ENCODE assay signal across 8 cellular contexts in genomic region chr2:174336403-174337336, GRCh38. TPM values are rescaled to one million over a fixed set of nuclear protein-coding genes. Genes with fewer than 3 reads are reported as not detected.
A peak's percentile ranks its signal among the peaks of the same experiment; 100 is the strongest.
DNase-seq lines count a peak whose midpoint lies in the region; ATAC-seq, FAIRE-seq and TF ChIP-seq lines count a peak whose summit lies in the region.

No MANE protein-coding gene starts in this region.

- TF ChIP-seq POLR2A in A549 (IDR thresholded peaks at IDR 0.05; ENCODE audit: low read length) (peak; percentile 11; the same call in 1 of the 2 replicates), H1 (IDR thresholded peaks at IDR 0.05; ENCODE audit: control extremely low read depth in 1 of 2, low read depth in 2 of 2, low read length in 2 of 2) (no peak)

- H3K4me1 Mint-ChIP-seq in neural progenitor cell = peaks cover 59% of the 10 kb centered on the region

- peak overlapping the region; percentile 80; the same call in 1 of the 2 replicates for H2BK20ac ChIP-seq in H1 (ENCODE audit: low read length)

- H3K36me3 ChIP-seq in H1 (ENCODE audit: control insufficient read depth in 2 of 4, insufficient read depth in 4 of 4, low read length in 3 of 4) = no peaks in the 10 kb centered on the region; a peak in 1 of 8 replicates
- H3K36me3 ChIP-seq in neural progenitor cell = no peaks in the 10 kb centered on the region

- H2BK15ac ChIP-seq in H1 (ENCODE audit: low read length) = no peak overlapping the region

- no peaks in the 10 kb centered on the region for H3K9me3 Mint-ChIP-seq in neural progenitor cell

- WGBS in A549 (ENCODE audit: missing lambda C conversion rate) = 2% methylated on average over 25 of the region's 113 CpGs
- 2% methylated on average over 72 of the region's 113 CpGs; no CpG with 5 or more reads in 1 of the 2 experiments for WGBS in H1 (ENCODE audit: extremely low coverage in 1 of 2, insufficient coverage in 1 of 2, insufficient read length in 1 of 2, insufficient replicate concordance in 2 of 2, low coverage in 1 of 2, low lambda C conversion rate in 2 of 2, missing lambda C conversion rate in 1 of 2), 2 experiments

- H3K36me3 Mint-ChIP-seq in neural progenitor cell = no peaks in the 10 kb centered on the region

- H4K91ac ChIP-seq in H1 (replicated peaks; ENCODE audit: insufficient read length, low read length) = peak overlapping the region; percentile 50

- no peak overlapping the region; the same call in 1 of the 2 replicates for H2BK5ac ChIP-seq in H1 (ENCODE audit: low read depth, low read length)

- H4K8ac ChIP-seq in H1 (ENCODE audit: extremely low read depth, insufficient read depth, low read length) = peak overlapping the region; percentile 51

- H4K5ac ChIP-seq in H1 (ENCODE audit: insufficient read length, low read depth, low read length) = no peak overlapping the region

- TF ChIP-seq RAD21 in A549 (conservative IDR thresholded peaks at IDR 0.05 in 1 of 2, IDR thresholded peaks at IDR 0.05 in 1 of 2) (peak; percentile 14 to 35; a peak in 2 of 5 replicates), H1 (IDR thresholded peaks at IDR 0.05 in 1 of 2, conservative IDR thresholded peaks at IDR 0.05 in 1 of 2; ENCODE audit: low read depth in 2 of 2, low read length in 2 of 2) (peak in 1 of 2 experiments; percentile 23; a peak in 2 of 4 replicates)

- H3K9ac ChIP-seq in H1 (replicated peaks in 1 of 4; ENCODE audit: extremely low read depth in 1 of 4, low read depth in 3 of 4, low read length in 3 of 4) (no peak overlapping the region), neural progenitor cell (no peak overlapping the region)

- H3K79me1 ChIP-seq in H1 (ENCODE audit: low read depth, low read length) = no peaks in the 10 kb centered on the region

- H4K20me1 ChIP-seq in H1 (replicated peaks in 1 of 2; ENCODE audit: control insufficient read depth in 1 of 2, insufficient read depth in 2 of 2, low read length in 2 of 2) = peaks cover 3 to 8% of the 10 kb centered on the region in 2 experiments
- peaks cover 70% of the 10 kb centered on the region for H4K20me1 ChIP-seq in neural progenitor cell (ENCODE audit: low read depth)

- in situ Hi-C loops in KBM-7 (cut with MboI; ENCODE audit: low pct_unique_long_range_greater_than_20kb, low sequenced_read_pairs) = no loop called here

- H3K79me2 ChIP-seq in H1 (ENCODE audit: control insufficient read depth in 1 of 2, insufficient read depth in 2 of 2, low read length in 2 of 2) (no peaks in the 10 kb centered on the region), neural progenitor cell (ENCODE audit: low read depth) (no peaks in the 10 kb centered on the region)

- H3K27ac Mint-ChIP-seq in neural progenitor cell = no peak overlapping the region

- no peak overlapping the region for H3K23ac ChIP-seq in H1 (ENCODE audit: insufficient read length)

- peaks cover 81% of the 10 kb centered on the region for H3F3A ChIP-seq in neural progenitor cell (ENCODE audit: low read depth)

- peak overlapping the region; percentile 78; the same call in 1 of the 2 replicates for H3K18ac ChIP-seq in H1 (ENCODE audit: extremely low read depth, low read length)

- H3K27ac ChIP-seq in A549 (peak overlapping the region; percentile 86 to 95), H1 (ENCODE audit: low read depth, low read length) (no peak overlapping the region), neural progenitor cell (no peak overlapping the region)

- H3K23me2 ChIP-seq in H1 (ENCODE audit: low read depth, low read length) = peaks cover 25% of the 10 kb centered on the region; the same call in 1 of the 2 replicates

- CTCF ChIA-PET in A549 (lab: Yijun Ruan, JAX) = interaction anchor here (0.6 to 2.4 kb wide), 21 partner anchors 8 to 934 kb away, joined by 3 to 14 read pairs (median 3); partner anchors contain the start of gene OLA1
- CTCF ChIA-PET in H1 (lab: Charles Lee; ENCODE audit: partially characterized antibody) = interaction anchor here (0.7 to 1.9 kb wide), 8 partner anchors 8 to 281 kb away, joined by 3 to 5 read pairs (median 3); no protein-coding TSS in a partner anchor

- TF ChIP-seq CTCF in A549 (IDR thresholded peaks at IDR 0.05) (peak; percentile 75), GM12875 (IDR thresholded peaks at IDR 0.05; ENCODE audit: borderline replicate concordance, insufficient read depth, low read depth, low read length) (peak; percentile 33; the same call in 1 of the 2 replicates), H1 (IDR thresholded peaks at IDR 0.05; ENCODE audit: control extremely low read depth in 1 of 3, insufficient read depth in 1 of 3, low read depth in 1 of 3, low read length in 3 of 3) (peak in 1 of 3 experiments; percentile 36; a peak in 2 of 4 replicates), neural progenitor cell (IDR thresholded peaks at IDR 0.05) (peak; percentile 49)

- no peak overlapping the region for H3K14ac ChIP-seq in H1 (ENCODE audit: insufficient read length)

- H2BK120ac ChIP-seq in H1 (replicated peaks; ENCODE audit: low read depth, low read length) = no peak overlapping the region

- no peak overlapping the region for H2AK5ac ChIP-seq in H1 (ENCODE audit: low read depth, low read length)

- no peak for FAIRE-seq in A549 (lab: Jason Lieb, UNC)
- no peak for FAIRE-seq in H1 (lab: Jason Lieb, UNC)

- H3K4me3 ChIP-seq in A549 = peak overlapping the region; percentile 64
- H3K4me3 ChIP-seq in GM12875 (ENCODE audit: low read depth, low read length) = peak overlapping the region; percentile 46
- H3K4me3 ChIP-seq in H1 (ENCODE audit: extremely low read depth in 1 of 4, insufficient read depth in 2 of 4, low read depth in 3 of 4, low read length in 4 of 4) = peak overlapping the region; percentile 13 to 64 (median 42); a peak in 7 of 8 replicates
- H3K4me3 ChIP-seq in neural progenitor cell = peak overlapping the region; percentile 51

- no peak overlapping the region; the same call in 1 of the 2 replicates for H2AFZ ChIP-seq in H1 (ENCODE audit: low read length)
- H2AFZ ChIP-seq in neural progenitor cell (replicated peaks) = peak overlapping the region; percentile 60

- peak in 1 of 2 experiments; percentile 85 for DNase-seq in A549 (ENCODE audit: low read depth in 1 of 2, low spot score in 1 of 2)
- DNase-seq in KBM-7 = peak; percentile 89
- DNase-seq in SW 1271 (lab: John Stamatoyannopoulos, UW) = peak; percentile 63 to 89
- peak in 1 of 2 experiments; percentile 80 for DNase-seq in H1 (ENCODE audit: low read depth in 1 of 2, low spot score in 2 of 2)
- DNase-seq in neural progenitor cell (ENCODE audit: low spot score) = peak; percentile 92
- no peak for DNase-seq in SKM-1 treated with dmso at 0.1 percent for 144 hours (lab: John Stamatoyannopoulos, UW; ENCODE audit: unreplicated experiment)
- no peak for DNase-seq in hippocampal formation (lab: John Stamatoyannopoulos, UW)

- H3K56ac ChIP-seq in H1 (replicated peaks; ENCODE audit: insufficient read length, low read depth, low read length) = no peak overlapping the region

- POLR2A ChIA-PET in A549 (lab: Yijun Ruan, JAX) = interaction anchor here (0.6 to 2.3 kb wide), 5 partner anchors 10 to 684 kb away, joined by 3 to 18 read pairs (median 6); partner anchors contain the start of gene OLA1
- POLR2A ChIA-PET in H1 (lab: Charles Lee; ENCODE audit: partially characterized antibody) = interaction anchor here (0.5 to 2.0 kb wide), 7 partner anchors 8 to 216 kb away, joined by 3 to 7 read pairs (median 3); no protein-coding TSS in a partner anchor

- TF ChIP-seq EP300 in A549 (IDR thresholded peaks at IDR 0.05) (no peak), H1 (IDR thresholded peaks at IDR 0.05; ENCODE audit: borderline replicate concordance in 1 of 2, low read depth in 2 of 2, low read length in 2 of 2) (peak in 1 of 2 experiments; percentile 46; a peak in 1 of 3 replicates)

- no peak overlapping the region for H3K4ac ChIP-seq in H1 (replicated peaks; ENCODE audit: insufficient read length, low read depth, low read length)

- H3K9me3 ChIP-seq in A549 (no peaks in the 10 kb centered on the region), H1 (ENCODE audit: insufficient read depth in 2 of 2, low read depth in 1 of 2, low read length in 1 of 2) (no peaks in the 10 kb centered on the region), neural progenitor cell (ENCODE audit: low read depth) (no peaks in the 10 kb centered on the region)

- peaks cover 54% of the 10 kb centered on the region for H3K27me3 Mint-ChIP-seq in neural progenitor cell (ENCODE audit: insufficient read depth, low read depth)

- peak overlapping the region; percentile 88 for H3K4me3 Mint-ChIP-seq in neural progenitor cell

- peaks cover 45 to 98% (median 82%) of the 10 kb centered on the region in 4 experiments for H3K27me3 ChIP-seq in H1 (replicated peaks in 1 of 4; ENCODE audit: control insufficient read depth in 3 of 4, extremely low read depth in 1 of 4, insufficient read depth in 3 of 4, low read length in 3 of 4)
- H3K27me3 ChIP-seq in neural progenitor cell = peaks cover 100% of the 10 kb centered on the region

- peak; percentile 48 to 55 for ATAC-seq in A549

- H3K4me2 ChIP-seq in A549 (peak overlapping the region; percentile 97), H1 (ENCODE audit: insufficient read depth in 1 of 2, low read depth in 2 of 2, low read length in 2 of 2) (peak overlapping the region; percentile 84 to 88), neural progenitor cell (peak overlapping the region; percentile 83)

- peak overlapping the region; percentile 68; the same call in 1 of the 2 replicates for H2BK12ac ChIP-seq in H1 (ENCODE audit: low read depth, low read length)

- peaks cover 37% of the 10 kb centered on the region for H3K4me1 ChIP-seq in A549
- peaks cover 11 to 36% (median 20%) of the 10 kb centered on the region in 4 experiments for H3K4me1 ChIP-seq in H1 (replicated peaks in 1 of 4; ENCODE audit: control insufficient read depth in 3 of 4, insufficient read depth in 4 of 4, low read length in 3 of 4)
- H3K4me1 ChIP-seq in neural progenitor cell = peaks cover 60% of the 10 kb centered on the region

RNA-seq across cellular contexts. Expression of gene SP9, which starts 1.9 kb away (rescaled TPM):
- polyA plus RNA-seq in A549 (2011; rRNA removed) = 2.5 and 3.8 TPM in 2 replicates
- polyA plus RNA-seq in A549 (2012; cell fraction: cytosol; rRNA removed) = 2.8 and 4.0 TPM in 2 replicates
- 2.9 and 7.2 TPM in 2 replicates for polyA plus RNA-seq in A549 (2012; cell fraction: nucleus; rRNA removed)
- polyA plus RNA-seq in A549 (2017; fragmentation: RNase III; extraction: RNeasy Plus Mini Kit Qiagen cat#74134 plus additional on column Dnase treatment) = 2.5 to 3.3 TPM (median 3.2 TPM) in 3 replicates
- 1.3 and 1.6 TPM in 2 replicates for polyA minus RNA-seq in A549 (2011; rRNA and poly(A)+ RNA removed)
- 0.11 TPM in 2 replicates for total RNA-seq in H1 (2021; fragmentation: NEBNext Ultra II Directional; extraction: Animal tissue kit (Norgen Biotek cat#: 25700))
- polyA plus RNA-seq in H1 (2011; rRNA removed) = 0.03 and 0.06 TPM in 2 replicates
- 0.05 TPM for polyA plus RNA-seq in H1 (2011; cell fraction: cytosol; rRNA removed)
- polyA plus RNA-seq in H1 (2011; cell fraction: nucleus; rRNA removed) = 0.09 TPM
- not detected in 4 replicates for polyA plus RNA-seq in H1 (2012, experiment 1 of 2)
- polyA plus RNA-seq in H1 (2012, experiment 2 of 2) = not detected
- 0.04 TPM for polyA plus RNA-seq in H1 (2013, experiment 1 of 2)
- polyA plus RNA-seq in H1 (2013, experiment 2 of 2) = 0.07 TPM
- not detected in 2 replicates for polyA minus RNA-seq in H1 (2011; rRNA and poly(A)+ RNA removed)
- not detected for polyA minus RNA-seq in H1 (2011; cell fraction: cytosol; rRNA and poly(A)+ RNA removed)
- not detected for polyA minus RNA-seq in H1 (2011; cell fraction: nucleus; rRNA and poly(A)+ RNA removed)
- not detected in 2 replicates for total RNA-seq in neural progenitor cell (ENCODE audit: low replicate concordance)

RNA-seq across cellular contexts. Expression of gene SCRN3, which starts 58.9 kb away (rescaled TPM):
- polyA plus RNA-seq in A549 (2011; rRNA removed) (17.7 and 28.5 TPM in 2 replicates), A549 (2017; fragmentation: RNase III; extraction: RNeasy Plus Mini Kit Qiagen cat#74134 plus additional on column Dnase treatment) (24.0 to 25.5 TPM (median 24.4 TPM) in 3 replicates), H1 (2011; rRNA removed) (7.8 TPM in 2 replicates)
- polyA plus RNA-seq in A549 (2012; cell fraction: cytosol; rRNA removed) = 6.3 and 6.8 TPM in 2 replicates
- 3.5 and 6.0 TPM in 2 replicates for polyA plus RNA-seq in A549 (2012; cell fraction: nucleus; rRNA removed)
- 5.3 and 6.0 TPM in 2 replicates for polyA minus RNA-seq in A549 (2011; rRNA and poly(A)+ RNA removed)
- 6.8 and 7.4 TPM in 2 replicates for total RNA-seq in H1 (2021; fragmentation: NEBNext Ultra II Directional; extraction: Animal tissue kit (Norgen Biotek cat#: 25700))
- polyA plus RNA-seq in H1 (2011; cell fraction: cytosol; rRNA removed) = 8.5 TPM
- polyA plus RNA-seq in H1 (2011; cell fraction: nucleus; rRNA removed) = 5.0 TPM
- polyA plus RNA-seq in H1 (2012, experiment 1 of 2) = 3.8 to 7.0 TPM (median 4.7 TPM) in 4 replicates
- 1.6 TPM for polyA plus RNA-seq in H1 (2012, experiment 2 of 2)
- 7.6 TPM for polyA plus RNA-seq in H1 (2013, experiment 1 of 2)
- 7.2 TPM for polyA plus RNA-seq in H1 (2013, experiment 2 of 2)
- polyA minus RNA-seq in H1 (2011; rRNA and poly(A)+ RNA removed) = 5.4 and 8.1 TPM in 2 replicates
- polyA minus RNA-seq in H1 (2011; cell fraction: cytosol; rRNA and poly(A)+ RNA removed) = 3.6 TPM
- polyA minus RNA-seq in H1 (2011; cell fraction: nucleus; rRNA and poly(A)+ RNA removed) = 22.1 TPM
- total RNA-seq in neural progenitor cell (ENCODE audit: low replicate concordance) = 31.0 and 32.4 TPM in 2 replicates

Comparison
In these comparisons a context has a peak if more than half of its experiments do, and no peak if none do; other contexts are left out.
1. DNase-seq: peak in KBM-7 (single experiment), SW 1271 (2 of 2) and neural progenitor cell (single experiment); none in SKM-1 treated with dmso at 0.1 percent for 144 hours (single experiment) and hippocampal formation (0 of 2).
2. H3K27ac ChIP-seq: peak in A549 (2 of 2); none in H1 (single experiment) and neural progenitor cell (single experiment).
3. Of the 18 proteins assayed by ChIP-seq in both H1 and A549: peak only in H1: none; only in A549: HDAC2, PHF8 and POLR2A; in both: E2F6, MAX and RNF2; in neither: 8; mixed calls (peak in some experiments, not most) for 4.
4. Peak in every context shown above with its lines, with median percentiles within 50 percentile points of each other: H3K4me2 ChIP-seq and H3K4me3 ChIP-seq.